14 cellular contexts compared by ENCODE assay signal in genomic region chr19:56639217-56639616, GRCh38. TPM values are rescaled to one million over a fixed set of nuclear protein-coding genes. Genes with fewer than 3 reads are reported as not detected.
DNase-seq lines count a peak whose midpoint lies in the region; ATAC-seq and TF ChIP-seq lines count a peak whose summit lies in the region.
"Had no signal": no experiment of that assay in that cellular context is flagged by ENCODE, and none has a peak within 500 bp of the region (broad histone marks: within the 10 kb centered on the region; RNA-seq: fewer than 3 reads in every experiment).

No MANE protein-coding gene starts in this region.

- ATAC-seq in HG03432 (IDR thresholded peaks at IDR 0.05; ENCODE audit: unreplicated experiment) (no peak), HG03039 (IDR thresholded peaks at IDR 0.05; ENCODE audit: unreplicated experiment) (no peak)

- in situ Hi-C loops in ACHN (cut with HindIII; ENCODE audit: low pct_ligation_motif_present, low pct_unique_long_range_greater_than_20kb, low sequenced_read_pairs) = no loop called here

- no peak for TF ChIP-seq CTCF in fibroblast of villous mesenchyme (IDR thresholded peaks at IDR 0.05; ENCODE audit: insufficient read depth, low read depth, low read length)

- H3K4me3 ChIP-seq in fibroblast of villous mesenchyme (ENCODE audit: low read depth, low read length) = no peak overlapping the region
- H3K4me3 ChIP-seq: MG63 had no signal

- peak; percentile 12 for DNase-seq in ACHN
- DNase-seq in HT-29 (ENCODE audit: low spot score) = peak; percentile 22
- DNase-seq in RPMI7951 (ENCODE audit: low read depth) = peak; percentile 30
- peak; percentile 12 for DNase-seq in fibroblast of villous mesenchyme (ENCODE audit: low read depth)
- no peak for DNase-seq in stimulated activated naive CD4-positive, alpha-beta T cell (lab: John Stamatoyannopoulos, UW)
- DNase-seq in NCI-H526 (lab: John Stamatoyannopoulos, UW) = no peak
- DNase-seq: activated CD4-positive, CD25-positive, alpha-beta regulatory T cell treated with anti-CD3 and anti-CD28 coated beads, Interleukin-2, amount 50 U/mL, for 72 hours; brain microvascular endothelial cell; MG63; NCI-H446 had no signal

RNA-seq across cellular contexts. Expression of gene SMIM17, which starts 3.7 kb away (rescaled TPM):
- not detected in 2 replicates for total RNA-seq in HT-29 (2014; rRNA removed; shearing (Covaris generic))
- 0.36 TPM in 1 of 2 replicates, not detected in the other for total RNA-seq in RPMI7951 (2014; rRNA removed; shearing (Covaris generic))
- total RNA-seq in fibroblast of villous mesenchyme = 0.43 TPM in 1 of 2 replicates, not detected in the other

RNA-seq across cellular contexts. Expression of gene ZNF835, which starts 32.3 kb away (rescaled TPM):
- total RNA-seq in HT-29 (2014; rRNA removed; shearing (Covaris generic)) = not detected in 2 replicates
- total RNA-seq in RPMI7951 (2014; rRNA removed; shearing (Covaris generic)) = 0.24 TPM in 1 of 2 replicates, not detected in the other
- 0.32 TPM in 1 of 2 replicates, not detected in the other for total RNA-seq in fibroblast of villous mesenchyme
- total RNA-seq: activated T-helper 1 cell treated with anti-CD3 and anti-CD28 coated beads, Interleukin-12 subunit alpha, Interleukin-12 subunit beta, Interleukin-2, Interleukin-4 antibody, amounts not matched to agents 30 ng/mL and 10 ng/mL and 1 ng/mL, durations not matched to agents 14 hours and 24 hours and 36 hours; endothelial cell of umbilical vein had no signal

RNA-seq across cellular contexts. Expression of gene ZNF71, which starts 44.1 kb away (rescaled TPM):
- total RNA-seq in HT-29 (2014; rRNA removed; shearing (Covaris generic)) = not detected in 2 replicates
- 6.0 and 8.3 TPM in 2 replicates for total RNA-seq in RPMI7951 (2014; rRNA removed; shearing (Covaris generic))
- total RNA-seq in fibroblast of villous mesenchyme = 8.2 and 8.4 TPM in 2 replicates

Comparison
In these comparisons a context has a peak if more than half of its experiments do, and no peak if none do; other contexts are left out.
1. DNase-seq: peak in ACHN (single experiment), HT-29 (single experiment), RPMI7951 (single experiment) and fibroblast of villous mesenchyme (single experiment); none in stimulated activated naive CD4-positive, alpha-beta T cell (0 of 6) and NCI-H526 (0 of 2).